23 cellular contexts compared by ENCODE assay signal in the genomic region with DNA sequence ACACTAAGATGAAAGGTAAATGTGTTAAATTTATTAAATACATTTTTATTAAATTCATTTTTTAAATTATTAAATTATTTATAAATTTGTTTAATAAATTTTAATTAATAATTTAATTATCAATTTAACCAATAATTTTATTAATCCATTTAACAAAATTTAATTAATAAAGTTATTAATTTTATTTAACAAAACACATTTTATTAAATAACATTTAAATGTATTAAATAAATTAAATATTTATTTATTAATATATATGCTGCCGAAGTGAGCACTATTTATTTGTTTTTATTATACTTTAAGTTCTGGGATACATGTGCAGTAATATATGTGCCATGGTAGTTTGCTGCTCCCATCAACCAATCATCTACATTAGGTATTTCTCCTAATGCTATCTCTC.
DNase-seq lines count a peak whose midpoint lies in the region; ATAC-seq, FAIRE-seq and TF ChIP-seq lines count a peak whose summit lies in the region.
"Had no signal": no experiment of that assay in that cellular context is flagged by ENCODE, and none has a peak within 500 bp of the region (broad histone marks: within the 10 kb centered on the region; RNA-seq: fewer than 3 reads in every experiment).

No MANE protein-coding gene starts in this region.

- no peaks in the 10 kb centered on the region for H3K4me1 ChIP-seq in pancreas
- H3K4me1 ChIP-seq in gastrocnemius medialis = no peaks in the 10 kb centered on the region
- H3K4me1 ChIP-seq: A549 had no signal

- WGBS in pancreas, 2 donors = 40 to 52% methylated on average over 1 of the region's 1 CpG

- in situ Hi-C loops in gastrocnemius medialis (cut with MboI; ENCODE audit: low sequenced_read_pairs in 4 of 4) = no loop called here

- TF ChIP-seq CTCF in pancreas (IDR thresholded peaks at IDR 0.05) (no peak), gastrocnemius medialis (IDR thresholded peaks at IDR 0.05 in 4 of 5, conservative IDR thresholded peaks at IDR 0.05 in 1 of 5) (no peak)

- ATAC-seq in pancreas = no peak
- no peak for ATAC-seq in GM18517 (IDR thresholded peaks at IDR 0.05; ENCODE audit: unreplicated experiment)
- ATAC-seq in HG03460 (IDR thresholded peaks at IDR 0.05; ENCODE audit: unreplicated experiment) = no peak
- ATAC-seq in gastrocnemius medialis = no peak
- ATAC-seq: A549 had no signal

- TF ChIP-seq POLR2A in gastrocnemius medialis (IDR thresholded peaks at IDR 0.05) = no peak

- intact Hi-C loops in pancreas (cut with DNase I) = no loop called here
- intact Hi-C loops in gastrocnemius medialis (cut with DNase I; ENCODE audit: low total_unique reads) = no loop called here

- no peak overlapping the region for H3K27ac ChIP-seq in pancreas
- no peak overlapping the region for H3K27ac ChIP-seq in gastrocnemius medialis
- H3K27ac ChIP-seq: 22Rv1, A549, GM23248 had no signal

- DNase-seq in pancreas (no peak), gastrocnemius medialis (no peak)
- no peak for DNase-seq in stimulated activated CD4-positive, alpha-beta T cell treated with anti-CD3 and anti-CD28 coated beads, Interleukin-4, amount 100 ng/mL, for 24 hours
- DNase-seq: ACHN; C1 segment of cervical spinal cord; Calu3; CD4-positive, alpha-beta memory T cell; COR-L47; DMS53; DMS79 treated with DMSO at 0.1 percent for 48 hours; GM23248; H7; HCEC 1CT had no signal

- H3K9me3 ChIP-seq in pancreas = no peaks in the 10 kb centered on the region
- H3K9me3 ChIP-seq in gastrocnemius medialis = no peaks in the 10 kb centered on the region
- H3K9me3 ChIP-seq: A549 had no signal

- FAIRE-seq in A204.1 (lab: Jason Lieb, UNC) = peak; percentile 98
- FAIRE-seq in TTC549 (lab: Jason Lieb, UNC) = peak; percentile 95
- peak; percentile 97 for FAIRE-seq in endometrium (lab: Jason Lieb, UNC)
- peak; percentile 97 for FAIRE-seq in pancreas (lab: Jason Lieb, UNC)
- FAIRE-seq: A549, GM12892, GM19239, H1 had no signal

- H3K27me3 ChIP-seq in pancreas (no peaks in the 10 kb centered on the region), gastrocnemius medialis (no peaks in the 10 kb centered on the region)

- H3K36me3 ChIP-seq in pancreas (no peaks in the 10 kb centered on the region), gastrocnemius medialis (no peaks in the 10 kb centered on the region)

- H3K4me3 ChIP-seq in pancreas (no peak overlapping the region), gastrocnemius medialis (no peak overlapping the region)
- H3K4me3 ChIP-seq: A549, GM23248 had no signal
